ENCODE assay signal across 24 cellular contexts in the genomic region with DNA sequence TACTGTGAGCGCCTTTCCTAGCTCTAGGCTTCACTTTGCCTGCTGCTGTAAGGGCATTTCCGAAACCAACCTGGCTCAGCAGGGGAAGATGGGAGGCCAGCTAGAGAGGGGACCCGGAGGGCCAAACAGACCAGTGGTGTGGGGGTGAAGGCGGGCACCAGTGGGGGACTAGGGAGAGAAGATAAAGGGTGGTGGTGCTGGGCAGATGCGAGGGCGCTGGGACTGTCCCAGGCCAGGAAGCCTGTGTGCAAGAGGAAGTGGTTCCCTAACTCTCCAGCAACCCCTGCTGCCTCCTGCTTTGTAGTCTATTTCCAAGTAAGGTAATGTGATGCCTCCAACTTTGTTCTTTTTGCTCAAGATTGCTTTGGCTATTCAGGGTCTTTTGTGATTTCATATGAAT.
"Had no signal": no experiment of that assay in that cellular context is flagged by ENCODE, and none has a peak within 500 bp of the region (broad histone marks: within the 10 kb centered on the region; RNA-seq: fewer than 3 reads in every experiment).

No MANE protein-coding gene starts in this region.

- H3K36me3 Mint-ChIP-seq: immature natural killer cell; naive thymus-derived CD8-positive, alpha-beta T cell had no signal

- H3K9me3 Mint-ChIP-seq: activated T-cell treated with anti-CD3 and anti-CD28 coated beads, Interleukin-2, amount 50 U/mL, for 24 hours; dendritic cell treated with granulocyte-macrophage colony-stimulating factor and Interleukin-4, amounts not matched to agents 40 ng/mL and 50 ng/mL, for 4 days; naive thymus-derived CD8-positive, alpha-beta T cell had no signal

- ATAC-seq: foreskin keratinocyte; left lobe of liver; naive thymus-derived CD8-positive, alpha-beta T cell; upper lobe of right lung had no signal

- H3K27me3 Mint-ChIP-seq: dendritic cell treated with granulocyte-macrophage colony-stimulating factor and Interleukin-4, amounts not matched to agents 40 ng/mL and 50 ng/mL, for 4 days had no signal

- H3K4me1 ChIP-seq: ascending aorta, foreskin keratinocyte, prostate gland, thyroid gland, upper lobe of right lung had no signal

- H3K4me3 ChIP-seq: ascending aorta, lung, prostate gland, thyroid gland, upper lobe of right lung had no signal

- H3K27me3 ChIP-seq: ascending aorta, brain microvascular endothelial cell, foreskin keratinocyte, thyroid gland, upper lobe of right lung had no signal

- H3K27ac Mint-ChIP-seq: activated T-cell treated with anti-CD3 and anti-CD28 coated beads, Interleukin-2, amount 50 U/mL, for 24 hours; dendritic cell treated with granulocyte-macrophage colony-stimulating factor and Interleukin-4, amounts not matched to agents 40 ng/mL and 50 ng/mL, for 4 days; immature natural killer cell had no signal

- DNase-seq: activated CD4-positive, alpha-beta T cell treated with anti-CD3 and anti-CD28 coated beads for 1 hour; activated CD8-positive, alpha-beta memory T cell treated with anti-CD3 and anti-CD28 coated beads for 24 hours; activated CD8-positive, alpha-beta memory T cell treated with anti-CD3 and anti-CD28 coated beads, Interleukin-2, amount 50 U/mL, for 4 hours; activated naive CD4-positive, alpha-beta T cell treated with Interleukin-2 at 50 U/mL for 16 hours; activated T-cell treated with anti-CD3 and anti-CD28 coated beads, Interleukin-2, amount 50 U/mL, for 24 hours; brain microvascular endothelial cell; caudate nucleus; effector CD8-positive, alpha-beta T cell; erythroblast; foreskin keratinocyte; immature natural killer cell; naive thymus-derived CD8-positive, alpha-beta T cell; stimulated activated CD4-positive, alpha-beta T cell treated with anti-CD3 and anti-CD28 coated beads, Interleukin-4, amount 100 ng/mL, for 1 hour; stimulated activated naive CD4-positive, alpha-beta T cell treated with Interleukin-2 at 50 U/mL for 16 hours; substantia nigra; SW 1271; thyroid gland; upper lobe of right lung; WERI-Rb-1 had no signal

- H3K27ac ChIP-seq: ascending aorta, brain microvascular endothelial cell, foreskin keratinocyte, prostate gland, thyroid gland, upper lobe of right lung, WERI-Rb-1 had no signal

- H3K4me1 Mint-ChIP-seq: immature natural killer cell had no signal

- H3K9me3 ChIP-seq: ascending aorta, prostate gland, thyroid gland, upper lobe of right lung had no signal

- H3K4me3 Mint-ChIP-seq: activated T-cell treated with anti-CD3 and anti-CD28 coated beads, Interleukin-2, amount 50 U/mL, for 24 hours; dendritic cell treated with granulocyte-macrophage colony-stimulating factor and Interleukin-4, amounts not matched to agents 40 ng/mL and 50 ng/mL, for 4 days; immature natural killer cell; naive thymus-derived CD8-positive, alpha-beta T cell had no signal

- H3K36me3 ChIP-seq: ascending aorta, brain microvascular endothelial cell, prostate gland, thyroid gland, upper lobe of right lung, WERI-Rb-1 had no signal
